Comparison of ENCODE assay signal across 9 cellular contexts in genomic region chr15:31440754-31441298, GRCh38.
DNase-seq lines count a peak whose midpoint lies in the region; TF ChIP-seq lines count a peak whose summit lies in the region.
"Had no signal": no experiment of that assay in that cellular context is flagged by ENCODE, and none has a peak within 500 bp of the region (broad histone marks: within the 10 kb centered on the region; RNA-seq: fewer than 3 reads in every experiment).

No MANE protein-coding gene starts in this region.

- H3K36me3 Mint-ChIP-seq in activated T-cell treated with anti-CD3 and anti-CD28 coated beads, Interleukin-2, amount 50 U/mL, for 24 hours (ENCODE audit: low read depth): no peaks in the 10 kb centered on the region
- H3K36me3 Mint-ChIP-seq in nephron (ENCODE audit: low read depth): no peaks in the 10 kb centered on the region

- TF ChIP-seq CTCF in nephron (IDR thresholded peaks at IDR 0.05; ENCODE audit: unreplicated experiment in 3 of 3): no peak
- TF ChIP-seq CTCF in uterus (IDR thresholded peaks at IDR 0.05): no peak

- H3K4me1 ChIP-seq in uterus: peaks cover 0 to under 1% of the 10 kb centered on the region in 2 donors

- peaks cover 72% of the 10 kb centered on the region for H3K4me1 Mint-ChIP-seq in activated T-cell treated with anti-CD3 and anti-CD28 coated beads, Interleukin-2, amount 50 U/mL, for 24 hours (ENCODE audit: low read depth)
- H3K4me1 Mint-ChIP-seq in nephron: peaks cover 5% of the 10 kb centered on the region

- intact Hi-C loops in uterus (cut with DNase I; ENCODE audit: low total_unique reads): no loop called here

- no peaks in the 10 kb centered on the region for H3K27me3 Mint-ChIP-seq in activated T-cell treated with anti-CD3 and anti-CD28 coated beads, Interleukin-2, amount 50 U/mL, for 24 hours
- peaks cover 25% of the 10 kb centered on the region for H3K27me3 Mint-ChIP-seq in nephron (ENCODE audit: low read depth)

- DNase-seq in SIG-M5 treated with dmso at 0.1 percent for 504 hours (lab: John Stamatoyannopoulos, UW; ENCODE audit: unreplicated experiment) (peak; percentile 24), SIG-M5 (lab: John Stamatoyannopoulos, UW) (no peak), fibroblast of peridontal ligament (ENCODE audit: extremely low read depth) (peak; percentile 22), uterus (peak; percentile 42 to 58), MV-4-11 (lab: John Stamatoyannopoulos, UW) (no peak), NCI-H2196 (lab: John Stamatoyannopoulos, UW; ENCODE audit: unreplicated experiment) (no peak)
- DNase-seq in activated T-cell treated with anti-CD3 and anti-CD28 coated beads, Interleukin-2, amount 50 U/mL, for 24 hours: peak; percentile 75
- DNase-seq: DND-41 had no signal

- peak overlapping the region; percentile 69 for H3K4me3 Mint-ChIP-seq in activated T-cell treated with anti-CD3 and anti-CD28 coated beads, Interleukin-2, amount 50 U/mL, for 24 hours
- H3K4me3 Mint-ChIP-seq in nephron: peak overlapping the region; percentile 52 to 79 (median 72)

- H3K9me3 ChIP-seq in uterus: no peaks in the 10 kb centered on the region

- peak overlapping the region; percentile 35 to 39 for H3K4me3 ChIP-seq in uterus

- H3K27ac Mint-ChIP-seq in activated T-cell treated with anti-CD3 and anti-CD28 coated beads, Interleukin-2, amount 50 U/mL, for 24 hours: peak overlapping the region; percentile 73
- H3K27ac Mint-ChIP-seq in nephron: no peak overlapping the region

- peak overlapping the region; percentile 73 to 88 for H3K27ac ChIP-seq in uterus

- H3K27me3 ChIP-seq in uterus: no peaks in the 10 kb centered on the region

- peak; percentile 12 to 42 for TF ChIP-seq POLR2A in uterus (IDR thresholded peaks at IDR 0.05)

- H3K9me3 Mint-ChIP-seq in activated T-cell treated with anti-CD3 and anti-CD28 coated beads, Interleukin-2, amount 50 U/mL, for 24 hours: no peaks in the 10 kb centered on the region
- no peaks in the 10 kb centered on the region for H3K9me3 Mint-ChIP-seq in nephron

- H3K36me3 ChIP-seq in uterus: no peaks in the 10 kb centered on the region

Comparison
In these comparisons a context has a peak if more than half of its experiments do, and no peak if none do; other contexts are left out.
1. DNase-seq: peak in SIG-M5 treated with dmso at 0.1 percent for 504 hours (single experiment), activated T-cell treated with anti-CD3 and anti-CD28 coated beads, Interleukin-2, amount 50 U/mL, for 24 hours (single experiment), fibroblast of peridontal ligament (single experiment) and uterus (2 of 2); none in SIG-M5 (single experiment), MV-4-11 (single experiment) and NCI-H2196 (single experiment).